ENCODE assay signal across 17 cellular contexts in genomic region chr4:144910753-144911152, GRCh38.
"Had no signal": no experiment of that assay in that cellular context is flagged by ENCODE, and none has a peak within 500 bp of the region (broad histone marks: within the 10 kb centered on the region; RNA-seq: fewer than 3 reads in every experiment).

No MANE protein-coding gene starts in this region.

- H3K4me3 ChIP-seq: SJSA1, SK-N-MC had no signal

- H3K27ac ChIP-seq: SJSA1, SK-N-MC had no signal

- H3K36me3 ChIP-seq: SJSA1 had no signal

- DNase-seq: KBM-7, MM.1S, NCI-H1092 treated with DMSO at 0.1 percent for 48 hours, NCI-H1436, NCI-H187, NCI-H2029, NCI-H2081 treated with DMSO at 0.1 percent for 48 hours, NCI-H2171, NCI-H226, NCI-H510A treated with DMSO at 0.1 percent for 48 hours, NCI-H526, NCI-H82, Right ventricle myocardium superior, RPMI8226, SIG-M5 had no signal

- H3K9me3 ChIP-seq: SJSA1 had no signal

- H3K27me3 ChIP-seq: SJSA1 had no signal
